ENCODE assay signal across 15 cellular contexts in the genomic region with DNA sequence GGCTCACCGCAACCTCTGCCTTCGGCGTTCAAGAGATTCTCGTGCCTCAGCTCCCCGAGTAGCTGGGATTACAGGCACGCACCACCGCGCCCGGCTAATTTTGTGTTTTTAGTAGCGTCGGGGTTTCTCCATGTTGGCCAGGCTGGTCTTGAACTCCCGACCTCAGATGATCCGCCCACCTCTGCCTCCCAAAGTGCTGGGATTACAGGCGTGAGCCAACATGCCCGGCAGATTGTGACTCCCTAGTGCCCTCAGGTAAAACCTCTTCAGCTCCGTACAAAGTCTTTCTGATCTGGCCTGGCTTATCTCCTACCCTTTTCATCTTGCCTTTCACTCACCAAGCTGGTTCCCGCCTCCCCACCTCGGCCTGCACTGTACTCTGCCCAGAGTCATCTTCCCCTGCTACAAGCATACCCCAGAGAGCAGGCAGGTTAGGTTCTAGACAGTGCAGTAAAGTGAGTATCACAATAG. TPM values are rescaled to one million over a fixed set of nuclear protein-coding genes. Genes with fewer than 3 reads are reported as not detected.
DNase-seq lines count a peak whose midpoint lies in the region; ATAC-seq, FAIRE-seq and TF ChIP-seq lines count a peak whose summit lies in the region.
"Had no signal": no experiment of that assay in that cellular context is flagged by ENCODE, and none has a peak within 500 bp of the region (broad histone marks: within the 10 kb centered on the region; RNA-seq: fewer than 3 reads in every experiment).

No MANE protein-coding gene starts in this region.

- no peaks in the 10 kb centered on the region for H3K36me3 Mint-ChIP-seq in activated CD4-positive, alpha-beta T cell treated with anti-CD3 and anti-CD28 coated beads, Interleukin-2, amount 10 ng/mL, durations not matched to agents 7 days and 5 days (ENCODE audit: low read depth)
- peaks cover 5% of the 10 kb centered on the region for H3K36me3 Mint-ChIP-seq in astrocyte (ENCODE audit: low read depth, unreplicated experiment)
- H3K36me3 Mint-ChIP-seq in CD4-positive, alpha-beta T cell (ENCODE audit: low read depth), result peaks cover 37% of the 10 kb centered on the region

- peak overlapping the region; percentile 5 for H3K27ac Mint-ChIP-seq in activated CD4-positive, alpha-beta T cell treated with anti-CD3 and anti-CD28 coated beads, Interleukin-2, amount 10 ng/mL, durations not matched to agents 7 days and 5 days
- H3K27ac Mint-ChIP-seq in astrocyte (ENCODE audit: unreplicated experiment), result peak overlapping the region; percentile 30
- no peak overlapping the region for H3K27ac Mint-ChIP-seq in CD4-positive, alpha-beta T cell

- no peak for FAIRE-seq in astrocyte (lab: Jason Lieb, UNC)
- FAIRE-seq in small intestine (lab: Jason Lieb, UNC), result no peak
- FAIRE-seq: A549 had no signal

- TF ChIP-seq CTCF in astrocyte (IDR thresholded peaks at IDR 0.05; ENCODE audit: insufficient read depth, low read depth, low read length), result no peak
- TF ChIP-seq CTCF in right atrium auricular region (IDR thresholded peaks at IDR 0.05), result no peak
- TF ChIP-seq CTCF in CD4-positive, alpha-beta T cell (IDR thresholded peaks at IDR 0.05), result no peak

- CTCF ChIA-PET in activated CD4-positive, alpha-beta T cell treated with anti-CD3 and anti-CD28 coated beads, Interleukin-2, amount 10 ng/mL, durations not matched to agents 7 days and 5 days (lab: Charles Lee), result interaction anchor here (0.6 to 1.2 kb wide), 3 partner anchors 10 to 140 kb away, joined by 3 to 4 read pairs (median 3); a partner anchor contains a TSS
- CTCF ChIA-PET in CD4-positive, alpha-beta T cell (lab: Charles Lee), result no interaction called here

- H3K4me3 ChIP-seq in astrocyte (ENCODE audit: insufficient read depth, low read depth, low read length) (no peak overlapping the region), right atrium auricular region (no peak overlapping the region), small intestine (ENCODE audit: low read depth in 1 of 2, low read length in 2 of 2) (no peak overlapping the region)
- H3K4me3 ChIP-seq: A549, body of pancreas, skin epidermis, testis had no signal

- H3K27ac ChIP-seq in astrocyte (ENCODE audit: low read depth, low read length), result no peak overlapping the region
- H3K27ac ChIP-seq in right atrium auricular region, result peak overlapping the region; percentile 77 to 78
- H3K27ac ChIP-seq in small intestine (ENCODE audit: low read depth in 1 of 2, low read length in 1 of 2), result peak overlapping the region; percentile 32 to 62
- no peak overlapping the region for H3K27ac ChIP-seq in CD4-positive, alpha-beta T cell (ENCODE audit: low read depth, low read length)
- H3K27ac ChIP-seq: body of pancreas had no signal

- H3K4me3 Mint-ChIP-seq in activated CD4-positive, alpha-beta T cell treated with anti-CD3 and anti-CD28 coated beads, Interleukin-2, amount 10 ng/mL, durations not matched to agents 7 days and 5 days, result no peak overlapping the region
- no peak overlapping the region for H3K4me3 Mint-ChIP-seq in astrocyte (ENCODE audit: unreplicated experiment)
- no peak overlapping the region for H3K4me3 Mint-ChIP-seq in CD4-positive, alpha-beta T cell

- POLR2A ChIA-PET in activated CD4-positive, alpha-beta T cell treated with anti-CD3 and anti-CD28 coated beads, Interleukin-2, amount 10 ng/mL, durations not matched to agents 7 days and 5 days (lab: Charles Lee), result no interaction called here
- POLR2A ChIA-PET in CD4-positive, alpha-beta T cell (lab: Charles Lee), result interaction anchor here (0.9 kb wide), 1 partner anchor 14 kb away, joined by 3 read pairs; no protein-coding TSS in a partner anchor

- H3K36me3 ChIP-seq in astrocyte (ENCODE audit: insufficient read depth, low read length) (no peaks in the 10 kb centered on the region), right atrium auricular region (no peaks in the 10 kb centered on the region), small intestine (ENCODE audit: control insufficient read depth in 2 of 2, insufficient read depth in 2 of 2, low read length in 2 of 2) (no peaks in the 10 kb centered on the region)

- peaks cover 89% of the 10 kb centered on the region for H3K79me2 ChIP-seq in astrocyte (ENCODE audit: insufficient read depth, low read length)

- H3K27me3 ChIP-seq in astrocyte (ENCODE audit: insufficient read depth, low read length) (no peaks in the 10 kb centered on the region), right atrium auricular region (no peaks in the 10 kb centered on the region), small intestine (ENCODE audit: control insufficient read depth in 2 of 2, insufficient read depth in 2 of 2, low read length in 2 of 2) (no peaks in the 10 kb centered on the region)
- H3K27me3 ChIP-seq in CD4-positive, alpha-beta T cell (ENCODE audit: control insufficient read depth, insufficient read depth, low read length), result no peaks in the 10 kb centered on the region
- H3K27me3 ChIP-seq: body of pancreas, testis had no signal

- H3K4me1 Mint-ChIP-seq in activated CD4-positive, alpha-beta T cell treated with anti-CD3 and anti-CD28 coated beads, Interleukin-2, amount 10 ng/mL, durations not matched to agents 7 days and 5 days, result peaks cover 13% of the 10 kb centered on the region
- H3K4me1 Mint-ChIP-seq in astrocyte (ENCODE audit: low read depth, unreplicated experiment), result peaks cover 19% of the 10 kb centered on the region
- peaks cover 45% of the 10 kb centered on the region for H3K4me1 Mint-ChIP-seq in CD4-positive, alpha-beta T cell (ENCODE audit: low read depth)

- WGBS in small intestine, 3 donors, result 20 to 65% (median 31%) methylated on average over 18 of the region's 18 CpGs

- peaks cover 79% of the 10 kb centered on the region for H4K20me1 ChIP-seq in astrocyte (ENCODE audit: insufficient read depth, low read length)

- H3K4me1 ChIP-seq in astrocyte (ENCODE audit: insufficient read depth, low read length), result peaks cover 3% of the 10 kb centered on the region
- peaks cover 0 to 58% of the 10 kb centered on the region in 2 donors for H3K4me1 ChIP-seq in right atrium auricular region
- peaks cover 2 to 3% of the 10 kb centered on the region in 2 donors for H3K4me1 ChIP-seq in small intestine (ENCODE audit: control insufficient read depth in 2 of 2, insufficient read depth in 1 of 2, low read depth in 1 of 2, low read length in 1 of 2)

- no peak overlapping the region for H2AFZ ChIP-seq in astrocyte (ENCODE audit: low read depth, low read length)

- no peak overlapping the region for H3K9ac ChIP-seq in astrocyte (ENCODE audit: low read length)

- H3K4me2 ChIP-seq in astrocyte (ENCODE audit: low read length), result no peak overlapping the region
- H3K4me2 ChIP-seq: A549 had no signal

- no peaks in the 10 kb centered on the region for H3K27me3 Mint-ChIP-seq in activated CD4-positive, alpha-beta T cell treated with anti-CD3 and anti-CD28 coated beads, Interleukin-2, amount 10 ng/mL, durations not matched to agents 7 days and 5 days
- H3K27me3 Mint-ChIP-seq in astrocyte (ENCODE audit: low read depth, unreplicated experiment), result no peaks in the 10 kb centered on the region
- no peaks in the 10 kb centered on the region for H3K27me3 Mint-ChIP-seq in CD4-positive, alpha-beta T cell

- intact Hi-C loops in CD4-positive, alpha-beta T cell (cut with DNase I, micrococcal nuclease), result no loop called here

- no peaks in the 10 kb centered on the region for H3K9me3 Mint-ChIP-seq in activated CD4-positive, alpha-beta T cell treated with anti-CD3 and anti-CD28 coated beads, Interleukin-2, amount 10 ng/mL, durations not matched to agents 7 days and 5 days
- no peaks in the 10 kb centered on the region for H3K9me3 Mint-ChIP-seq in astrocyte (ENCODE audit: unreplicated experiment)
- H3K9me3 Mint-ChIP-seq in CD4-positive, alpha-beta T cell, result no peaks in the 10 kb centered on the region

- H3K9me3 ChIP-seq in astrocyte (ENCODE audit: insufficient read depth, low read depth, low read length) (no peaks in the 10 kb centered on the region), right atrium auricular region (no peaks in the 10 kb centered on the region), small intestine (ENCODE audit: control insufficient read depth, low read depth) (no peaks in the 10 kb centered on the region)
- H3K9me3 ChIP-seq in CD4-positive, alpha-beta T cell (ENCODE audit: control insufficient read depth, low read length), result no peaks in the 10 kb centered on the region
- H3K9me3 ChIP-seq: A549, body of pancreas, testis had no signal

- no peak for DNase-seq in activated CD4-positive, alpha-beta T cell treated with anti-CD3 and anti-CD28 coated beads, Interleukin-2, amount 10 ng/mL, durations not matched to agents 7 days and 5 days
- no peak for DNase-seq in activated CD4-positive, alpha-beta T cell treated with anti-CD3 and anti-CD28 coated beads for 48 hours
- DNase-seq in astrocyte (ENCODE audit: low read depth), result no peak
- no peak for DNase-seq in right atrium auricular region (ENCODE audit: low spot score)
- DNase-seq in small intestine, result peak; percentile 92
- no peak for DNase-seq in retina
- DNase-seq in CD4-positive, alpha-beta T cell, result no peak
- DNase-seq in mesenteric fat pad (ENCODE audit: low spot score), result no peak
- DNase-seq: activated CD4-positive, alpha-beta T cell treated with anti-CD3 and anti-CD28 coated beads for 1 hour; body of pancreas; H7; NCI-H2081 treated with DMSO at 0.1 percent for 48 hours; testis had no signal

- ATAC-seq in CD4-positive, alpha-beta T cell (ENCODE audit: poor library complexity), result no peak
- ATAC-seq: A549, body of pancreas had no signal

RNA-seq across cellular contexts. Expression of a gene that starts 15.0 kb away (rescaled TPM):
- total RNA-seq in activated CD4-positive, alpha-beta T cell treated with anti-CD3 and anti-CD28 coated beads, Interleukin-2, amount 10 ng/mL, durations not matched to agents 7 days and 5 days, result 10 to 100 TPM; 23.3 to 25.5 TPM
- total RNA-seq in astrocyte (16.5 and 20.7 TPM in 2 replicates), right atrium auricular region (10 to 100 TPM in 1 of 2 donors, 1 to 10 TPM in 1; 7.0 to 12.6 TPM), mesenteric fat pad (14.5 TPM)
- polyA plus RNA-seq in small intestine, result 1 to 10 TPM; 4.3 to 8.7 (median 8.1) TPM
- 10 to 100 TPM; 21.2 to 22.0 TPM for total RNA-seq in CD4-positive, alpha-beta T cell

RNA-seq across cellular contexts. Expression of a gene that starts 51.0 kb away (rescaled TPM):
- total RNA-seq in activated CD4-positive, alpha-beta T cell treated with anti-CD3 and anti-CD28 coated beads, Interleukin-2, amount 10 ng/mL, durations not matched to agents 7 days and 5 days, result under 1 TPM; 0.35 to 0.40 TPM
- not detected in 2 replicates for total RNA-seq in astrocyte
- under 1 TPM in 1 of 2 donors, not detected in 1; 0.20 TPM for total RNA-seq in right atrium auricular region
- under 1 TPM in 1 of 3 donors, not detected in 2; 0.30 TPM for polyA plus RNA-seq in small intestine
- under 1 TPM; 0.81 to 0.88 TPM for total RNA-seq in CD4-positive, alpha-beta T cell
- total RNA-seq in mesenteric fat pad, result 0.87 TPM
- total RNA-seq: H7 had no signal
- polyA plus RNA-seq: A549 had no signal

Comparison
In these comparisons a context has a peak if more than half of its experiments do, and no peak if none do; other contexts are left out.
1. H3K27ac ChIP-seq: peak in right atrium auricular region (2 of 2) and small intestine (2 of 2); none in astrocyte (single experiment) and CD4-positive, alpha-beta T cell (single experiment).